ENCODE assay signal across 14 cellular contexts in the genomic region with DNA sequence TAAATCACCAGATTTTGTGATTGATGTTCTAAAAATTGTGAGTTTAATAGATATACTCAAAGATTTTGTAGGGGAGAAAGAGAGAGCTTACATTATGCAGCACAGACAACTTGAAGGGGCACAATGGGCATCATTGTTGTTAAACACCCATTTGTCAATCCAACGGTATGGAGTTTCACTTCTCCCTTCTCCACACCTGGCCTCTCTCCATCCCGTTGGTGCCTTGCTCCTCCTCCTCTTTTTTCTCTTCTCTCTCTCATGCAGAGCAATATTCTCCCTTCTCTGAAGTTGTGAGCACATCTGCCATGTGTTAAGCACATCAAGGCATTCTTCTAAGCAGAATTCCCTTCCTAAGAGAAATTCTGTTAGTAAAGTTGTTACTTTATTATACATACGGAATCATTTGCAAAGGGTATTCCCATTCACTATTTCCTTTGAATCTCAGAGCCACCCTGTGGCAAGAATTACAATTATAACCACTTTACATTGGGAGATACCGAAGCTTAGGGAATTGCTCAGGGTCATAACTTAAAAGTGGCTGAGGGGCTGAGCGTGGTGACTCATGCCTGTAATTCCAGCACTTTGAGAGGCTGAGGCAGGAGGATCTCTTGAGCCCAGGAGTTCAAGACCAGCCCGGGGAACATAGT. TPM values are rescaled to one million over a fixed set of nuclear protein-coding genes. Genes with fewer than 3 reads are reported as not detected.
DNase-seq lines count a peak whose midpoint lies in the region; ATAC-seq and TF ChIP-seq lines count a peak whose summit lies in the region.
"Had no signal": no experiment of that assay in that cellular context is flagged by ENCODE, and none has a peak within 500 bp of the region (broad histone marks: within the 10 kb centered on the region; RNA-seq: fewer than 3 reads in every experiment).

No MANE protein-coding gene starts in this region.

- DNase-seq in AG04450 (ENCODE audit: low read depth, low spot score) (no peak), HCEC 1CT (peak; percentile 60), RPMI8226 (peak; percentile 91), fibroblast of pulmonary artery (ENCODE audit: low read depth) (peak; percentile 36), UCSD-AML1 (lab: John Stamatoyannopoulos, UW; ENCODE audit: unreplicated experiment) (no peak)
- DNase-seq in activated CD8-positive, alpha-beta memory T cell treated with anti-CD3 and anti-CD28 coated beads, Interleukin-2, amount 10 ng/mL, durations not matched to agents 7 days and 5 days: no peak
- no peak for DNase-seq in activated naive CD8-positive, alpha-beta T cell treated with anti-CD3 and anti-CD28 coated beads for 36 hours
- DNase-seq: activated T-cell treated with anti-CD3 and anti-CD28 coated beads, Interleukin-2, amount 50 U/mL, for 24 hours; body of pancreas; CD4-positive, alpha-beta T cell; NCI-H187 treated with DMSO at 0.1 percent for 48 hours; small intestine had no signal

- no peaks in the 10 kb centered on the region for H3K9me3 Mint-ChIP-seq in activated CD8-positive, alpha-beta memory T cell treated with anti-CD3 and anti-CD28 coated beads, Interleukin-2, amount 10 ng/mL, durations not matched to agents 7 days and 5 days (ENCODE audit: low read depth)
- no peaks in the 10 kb centered on the region for H3K9me3 Mint-ChIP-seq in activated naive CD8-positive, alpha-beta T cell treated with anti-CD3 and anti-CD28 coated beads for 36 hours
- H3K9me3 Mint-ChIP-seq: activated T-cell treated with anti-CD3 and anti-CD28 coated beads, Interleukin-2, amount 50 U/mL, for 24 hours; CD4-positive, alpha-beta T cell had no signal

- peaks cover 14% of the 10 kb centered on the region for H3K4me1 Mint-ChIP-seq in activated CD8-positive, alpha-beta memory T cell treated with anti-CD3 and anti-CD28 coated beads, Interleukin-2, amount 10 ng/mL, durations not matched to agents 7 days and 5 days
- no peaks in the 10 kb centered on the region for H3K4me1 Mint-ChIP-seq in activated naive CD8-positive, alpha-beta T cell treated with anti-CD3 and anti-CD28 coated beads for 36 hours

- POLR2A ChIA-PET in AG04450 (lab: Yijun Ruan, JAX): interaction anchor here (0.8 to 1.0 kb wide), 2 partner anchors 22 to 81 kb away, joined by 3 read pairs; no protein-coding TSS in a partner anchor

- no peaks in the 10 kb centered on the region for H3K27me3 ChIP-seq in AG04450 (ENCODE audit: control insufficient read depth, insufficient read depth, low read length)

- TF ChIP-seq CTCF in AG04450 (IDR thresholded peaks at IDR 0.05; ENCODE audit: low read depth, low read length) (peak; percentile 40), fibroblast of pulmonary artery (IDR thresholded peaks at IDR 0.05; ENCODE audit: low read length, missing control alignments) (peak; percentile 2)

- H3K36me3 Mint-ChIP-seq in activated CD8-positive, alpha-beta memory T cell treated with anti-CD3 and anti-CD28 coated beads, Interleukin-2, amount 10 ng/mL, durations not matched to agents 7 days and 5 days: no peaks in the 10 kb centered on the region
- no peaks in the 10 kb centered on the region for H3K36me3 Mint-ChIP-seq in activated naive CD8-positive, alpha-beta T cell treated with anti-CD3 and anti-CD28 coated beads for 36 hours

- peaks cover 17% of the 10 kb centered on the region for H3K27me3 Mint-ChIP-seq in activated CD8-positive, alpha-beta memory T cell treated with anti-CD3 and anti-CD28 coated beads, Interleukin-2, amount 10 ng/mL, durations not matched to agents 7 days and 5 days
- no peaks in the 10 kb centered on the region for H3K27me3 Mint-ChIP-seq in activated naive CD8-positive, alpha-beta T cell treated with anti-CD3 and anti-CD28 coated beads for 36 hours
- H3K27me3 Mint-ChIP-seq: activated T-cell treated with anti-CD3 and anti-CD28 coated beads, Interleukin-2, amount 50 U/mL, for 24 hours; CD4-positive, alpha-beta T cell had no signal

- no peaks in the 10 kb centered on the region for H3K9me3 ChIP-seq in AG04450 (ENCODE audit: control insufficient read depth, insufficient read depth, low read length)
- H3K9me3 ChIP-seq: body of pancreas had no signal

- CTCF ChIA-PET in AG04450 (lab: Charles Lee): interaction anchor here (1.2 to 1.8 kb wide), 2 partner anchors 14 to 119 kb away, joined by 3 to 7 read pairs; no protein-coding TSS in a partner anchor
- CTCF ChIA-PET in activated CD8-positive, alpha-beta memory T cell treated with anti-CD3 and anti-CD28 coated beads, Interleukin-2, amount 10 ng/mL, durations not matched to agents 7 days and 5 days (lab: Charles Lee): interaction anchor here (0.8 to 2.1 kb wide), 7 partner anchors 11 to 32 kb away, joined by 3 to 6 read pairs (median 3); no protein-coding TSS in a partner anchor

- no peak for ATAC-seq in GM19023 (IDR thresholded peaks at IDR 0.05; ENCODE audit: unreplicated experiment)
- no peak for ATAC-seq in activated CD8-positive, alpha-beta memory T cell treated with anti-CD3 and anti-CD28 coated beads, Interleukin-2, amount 10 ng/mL, durations not matched to agents 7 days and 5 days
- ATAC-seq: body of pancreas had no signal

- no peak overlapping the region for H3K27ac Mint-ChIP-seq in activated CD8-positive, alpha-beta memory T cell treated with anti-CD3 and anti-CD28 coated beads, Interleukin-2, amount 10 ng/mL, durations not matched to agents 7 days and 5 days
- H3K27ac Mint-ChIP-seq in activated naive CD8-positive, alpha-beta T cell treated with anti-CD3 and anti-CD28 coated beads for 36 hours: no peak overlapping the region
- H3K27ac Mint-ChIP-seq: activated T-cell treated with anti-CD3 and anti-CD28 coated beads, Interleukin-2, amount 50 U/mL, for 24 hours; CD4-positive, alpha-beta T cell had no signal

- H3K4me3 ChIP-seq in AG04450 (ENCODE audit: low read depth, low read length) (no peak overlapping the region), fibroblast of pulmonary artery (replicated peaks; ENCODE audit: low read depth, low read length) (no peak overlapping the region)
- H3K4me3 ChIP-seq: body of pancreas had no signal

- H3K4me3 Mint-ChIP-seq in activated CD8-positive, alpha-beta memory T cell treated with anti-CD3 and anti-CD28 coated beads, Interleukin-2, amount 10 ng/mL, durations not matched to agents 7 days and 5 days: no peak overlapping the region
- H3K4me3 Mint-ChIP-seq in activated naive CD8-positive, alpha-beta T cell treated with anti-CD3 and anti-CD28 coated beads for 36 hours: no peak overlapping the region
- H3K4me3 Mint-ChIP-seq: activated T-cell treated with anti-CD3 and anti-CD28 coated beads, Interleukin-2, amount 50 U/mL, for 24 hours; CD4-positive, alpha-beta T cell had no signal

- no peak overlapping the region for H3K27ac ChIP-seq in AG04450 (ENCODE audit: low read depth, low read length)
- H3K27ac ChIP-seq: body of pancreas, epithelial cell of prostate had no signal

RNA-seq across cellular contexts. Expression of a gene that starts 40.5 kb away (rescaled TPM):
- polyA plus RNA-seq in AG04450 (2011; rRNA removed): not detected in 2 replicates
- polyA minus RNA-seq in AG04450 (2011; rRNA and poly(A)+ RNA removed): not detected in 2 replicates
- total RNA-seq in activated CD8-positive, alpha-beta memory T cell treated with anti-CD3 and anti-CD28 coated beads, Interleukin-2, amount 10 ng/mL, durations not matched to agents 7 days and 5 days: 10 to 100 TPM; 75.5 to 91.4 TPM
- total RNA-seq in activated naive CD8-positive, alpha-beta T cell treated with anti-CD3 and anti-CD28 coated beads for 36 hours: 10 to 100 TPM; 54.2 to 55.4 TPM

Comparison
In these comparisons a context has a peak if more than half of its experiments do, and no peak if none do; other contexts are left out.
1. DNase-seq: peak in HCEC 1CT (single experiment), RPMI8226 (single experiment) and fibroblast of pulmonary artery (single experiment); none in AG04450 (single experiment), UCSD-AML1 (single experiment), activated CD8-positive, alpha-beta memory T cell treated with anti-CD3 and anti-CD28 coated beads, Interleukin-2, amount 10 ng/mL, durations not matched to agents 7 days and 5 days (single experiment) and activated naive CD8-positive, alpha-beta T cell treated with anti-CD3 and anti-CD28 coated beads for 36 hours (single experiment).